20 cellular contexts compared by ENCODE assay signal in the genomic region with DNA sequence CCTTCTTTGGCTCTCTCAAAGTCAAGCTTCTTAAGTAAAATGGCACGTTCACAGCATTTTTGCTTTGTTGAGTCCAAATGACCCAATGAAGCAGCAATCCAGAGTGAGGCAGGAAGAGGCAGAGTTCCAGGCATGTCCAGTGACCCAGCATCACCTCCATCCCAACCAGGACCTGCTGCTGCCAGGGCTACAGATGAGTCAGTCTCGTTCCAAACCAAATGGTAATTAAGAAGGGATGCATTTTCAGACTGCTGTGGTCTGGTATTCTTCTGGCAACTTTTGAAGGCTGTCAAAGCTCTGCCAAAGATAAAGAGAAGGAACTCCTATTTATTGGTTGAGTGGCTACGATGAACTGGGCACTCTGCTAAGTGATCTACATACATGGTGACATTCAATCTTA.
DNase-seq lines count a peak whose midpoint lies in the region; ATAC-seq and TF ChIP-seq lines count a peak whose summit lies in the region.
"Had no signal": no experiment of that assay in that cellular context is flagged by ENCODE, and none has a peak within 500 bp of the region (broad histone marks: within the 10 kb centered on the region; RNA-seq: fewer than 3 reads in every experiment).

No MANE protein-coding gene starts in this region.

- H3K9me3 ChIP-seq in hepatocyte (ENCODE audit: low read depth): no peaks in the 10 kb centered on the region

- H4K20me1 ChIP-seq in hepatocyte (ENCODE audit: insufficient read depth, poor library complexity, severe bottlenecking): no peaks in the 10 kb centered on the region

- H3K27ac ChIP-seq in hepatocyte (no peak overlapping the region), RWPE1 (no peak overlapping the region)
- H3K27ac ChIP-seq: heart left ventricle had no signal

- no peaks in the 10 kb centered on the region for H3K9me2 ChIP-seq in hepatocyte (replicated peaks; ENCODE audit: insufficient read depth)

- DNase-seq in AG09309 (ENCODE audit: low read depth): peak; percentile 72
- peak; percentile 42 for DNase-seq in HT1080 (ENCODE audit: low read depth)
- peak; percentile 24 to 57 for DNase-seq in cardiac fibroblast (ENCODE audit: low read depth in 2 of 2)
- peak; percentile 77 for DNase-seq in islet precursor cell
- no peak for DNase-seq in KBM-7
- DNase-seq in hepatocyte (ENCODE audit: low spot score): no peak
- DNase-seq in RWPE1 (ENCODE audit: low spot score): no peak
- DNase-seq: activated CD4-positive, alpha-beta T cell treated with anti-CD3 and anti-CD28 coated beads for 36 hours; activated CD8-positive, alpha-beta memory T cell treated with anti-CD3 and anti-CD28 coated beads, Interleukin-2, amount 10 ng/mL, durations not matched to agents 7 days and 5 days; activated effector memory CD4-positive, alpha-beta T cell treated with anti-CD3 and anti-CD28 coated beads, Interleukin-2, amount 50 U/mL, for 16 hours; amygdala; CD8-positive, alpha-beta memory T cell; DND-41; heart left ventricle; kidney; NCI-H2081; NCI-H526; stimulated activated naive CD8-positive, alpha-beta T cell treated with anti-CD3 and anti-CD28 coated beads, Interleukin-15, Interleukin-2, amounts not matched to agents 100 U/mL and 50 U/mL, for 24 hours; T-helper 9 cell had no signal

- 75% methylated on average over 3 of the region's 3 CpGs for WGBS in hepatocyte (ENCODE audit: low lambda C conversion rate, missing lambda C conversion rate)

- TF ChIP-seq CTCF in AG09309 (IDR thresholded peaks at IDR 0.05; ENCODE audit: control insufficient read depth, insufficient read depth, low read depth, low read length, missing control alignments) (no peak), cardiac fibroblast (IDR thresholded peaks at IDR 0.05; ENCODE audit: low read depth, low read length) (no peak), hepatocyte (IDR thresholded peaks at IDR 0.05; ENCODE audit: poor library complexity) (no peak), RWPE1 (conservative IDR thresholded peaks at IDR 0.05; ENCODE audit: low read depth) (no peak)

- peaks cover 21% of the 10 kb centered on the region for H3K4me1 ChIP-seq in hepatocyte (ENCODE audit: insufficient read depth)
- H3K4me1 ChIP-seq: heart left ventricle had no signal

- H3K4me2 ChIP-seq in hepatocyte: no peak overlapping the region

- CTCF ChIA-PET in RWPE1 (lab: Yijun Ruan, JAX): interaction anchor here (0.7 kb wide), 1 partner anchor 678 kb away, joined by 3 read pairs; no protein-coding TSS in a partner anchor

- in situ Hi-C loops in KBM-7 (cut with MboI; ENCODE audit: low pct_unique_long_range_greater_than_20kb, low sequenced_read_pairs): no loop called here

- POLR2A ChIA-PET in RWPE1 (lab: Yijun Ruan, JAX; ENCODE audit: low non-redundant PET): no interaction called here

- ATAC-seq in HG02763 (IDR thresholded peaks at IDR 0.05; ENCODE audit: unreplicated experiment): no peak
- ATAC-seq: activated CD4-positive, alpha-beta T cell treated with anti-CD3 and anti-CD28 coated beads for 36 hours; activated CD8-positive, alpha-beta memory T cell treated with anti-CD3 and anti-CD28 coated beads, Interleukin-2, amount 10 ng/mL, durations not matched to agents 7 days and 5 days; stimulated activated naive CD8-positive, alpha-beta T cell treated with anti-CD3 and anti-CD28 coated beads, Interleukin-15, Interleukin-2, amounts not matched to agents 100 U/mL and 50 U/mL, for 24 hours had no signal

- H3K79me2 ChIP-seq in hepatocyte: no peaks in the 10 kb centered on the region

- H2AFZ ChIP-seq in hepatocyte: no peak overlapping the region

- no peaks in the 10 kb centered on the region for H3K27me3 ChIP-seq in hepatocyte

- no peaks in the 10 kb centered on the region for H3K36me3 ChIP-seq in hepatocyte (replicated peaks; ENCODE audit: insufficient read depth, low read depth)
- H3K36me3 ChIP-seq: heart left ventricle had no signal

- H3K4me3 ChIP-seq in AG09309 (ENCODE audit: control insufficient read depth, low read depth, low read length): no peak overlapping the region
- H3K4me3 ChIP-seq in cardiac fibroblast (replicated peaks in 1 of 2; ENCODE audit: low read depth in 2 of 2, low read length in 2 of 2): no peak overlapping the region
- H3K4me3 ChIP-seq in hepatocyte: no peak overlapping the region
- H3K4me3 ChIP-seq: heart left ventricle had no signal

Comparison
In these comparisons a context has a peak if more than half of its experiments do, and no peak if none do; other contexts are left out.
1. DNase-seq: peak in AG09309 (single experiment), HT1080 (single experiment), cardiac fibroblast (2 of 2) and islet precursor cell (single experiment); none in KBM-7 (single experiment), hepatocyte (single experiment) and RWPE1 (single experiment).